Comparison of ENCODE assay signal across 1 cellular context in genomic region chr1:8439015-8439702, GRCh38.
TF ChIP-seq lines count a peak whose summit lies in the region.

No MANE protein-coding gene starts in this region.

TF ChIP-seq in HEK293, 187 proteins besides CTCF, POLR2A, EP300 and RAD21 (continued from another document and continues in another):
- TF ChIP-seq ZNF18 (tag by site-specific recombination; IDR thresholded peaks at IDR 0.05) (peak; percentile 88), ZIC2 (tag by site-specific recombination; IDR thresholded peaks at IDR 0.05) (peak; percentile 97), EGR2 (tag by site-specific recombination; IDR thresholded peaks at IDR 0.05; ENCODE audit: low read depth) (no peak), ZNF169 (tag by site-specific recombination; IDR thresholded peaks at IDR 0.05) (no peak), KLF7 (tag by site-specific recombination; IDR thresholded peaks at IDR 0.05; ENCODE audit: borderline replicate concordance) (peak; percentile 88; the same call in 1 of the 2 replicates), ZNF175 (tag by site-specific recombination; IDR thresholded peaks at IDR 0.05) (no peak), ZNF747 (tag by site-specific recombination; IDR thresholded peaks at IDR 0.05) (no peak), ZSCAN23 (tag by site-specific recombination; IDR thresholded peaks at IDR 0.05) (peak; percentile 84), ZNF501 (tag by site-specific recombination; IDR thresholded peaks at IDR 0.05) (peak; percentile 84), MEIS1 (CRISPR knock-in tag; IDR thresholded peaks at IDR 0.05; ENCODE audit: borderline replicate concordance) (no peak), ZNF366 (tag by site-specific recombination; conservative IDR thresholded peaks at IDR 0.05) (peak; percentile 92), ELK4 (IDR thresholded peaks at IDR 0.05; ENCODE audit: borderline replicate concordance, low read depth, low read length) (no peak), ZBTB44 (tag by site-specific recombination; IDR thresholded peaks at IDR 0.05) (peak; percentile 100), ZBTB17 (tag by site-specific recombination; IDR thresholded peaks at IDR 0.05) (peak; percentile 77), ZNF37A (tag by site-specific recombination; IDR thresholded peaks at IDR 0.05) (no peak), ZNF184 (tag by site-specific recombination; IDR thresholded peaks at IDR 0.05) (no peak), ZNF692 (tag by site-specific recombination; IDR thresholded peaks at IDR 0.05) (peak; percentile 68), ZBTB7A (tag by site-specific recombination; IDR thresholded peaks at IDR 0.05; ENCODE audit: low read depth) (no peak; the same call in 1 of the 2 replicates), ZNF529 (tag by site-specific recombination; IDR thresholded peaks at IDR 0.05; ENCODE audit: insufficient replicate concordance) (no peak), ZNF488 (tag by site-specific recombination; IDR thresholded peaks at IDR 0.05) (peak; percentile 93), ZNF398 (tag by site-specific recombination; IDR thresholded peaks at IDR 0.05) (peak; percentile 27; the same call in 1 of the 2 replicates), ZNF132 (tag by site-specific recombination; IDR thresholded peaks at IDR 0.05; ENCODE audit: borderline replicate concordance) (no peak), ZBTB49 (tag by site-specific recombination; IDR thresholded peaks at IDR 0.05; ENCODE audit: low read depth) (no peak), ZNF148 (tag by site-specific recombination; IDR thresholded peaks at IDR 0.05; ENCODE audit: borderline replicate concordance) (no peak), ZNF580 (tag by site-specific recombination; IDR thresholded peaks at IDR 0.05) (peak; percentile 93), OVOL3 (tag by site-specific recombination; IDR thresholded peaks at IDR 0.05) (peak; percentile 95), ZNF560 (tag by site-specific recombination; IDR thresholded peaks at IDR 0.05; ENCODE audit: borderline replicate concordance) (no peak), ZNF776 (tag by site-specific recombination; IDR thresholded peaks at IDR 0.05; ENCODE audit: borderline replicate concordance) (no peak), ZNF623 (tag by site-specific recombination; IDR thresholded peaks at IDR 0.05) (no peak), ZNF518A (tag by site-specific recombination; conservative IDR thresholded peaks at IDR 0.05; ENCODE audit: low read depth) (no peak), ZNF214 (tag by site-specific recombination; IDR thresholded peaks at IDR 0.05; ENCODE audit: borderline replicate concordance) (no peak), ZNF701 (tag by site-specific recombination; IDR thresholded peaks at IDR 0.05) (no peak), OSR2 (tag by site-specific recombination; IDR thresholded peaks at IDR 0.05) (peak; percentile 99), ZNF157 (tag by site-specific recombination; IDR thresholded peaks at IDR 0.05) (no peak), ZNF350 (tag by site-specific recombination; IDR thresholded peaks at IDR 0.05) (no peak), ZNF654 (tag by site-specific recombination; IDR thresholded peaks at IDR 0.05; ENCODE audit: low read depth) (no peak), ZBTB48 (tag by site-specific recombination; IDR thresholded peaks at IDR 0.05) (no peak), ZNF768 (tag by site-specific recombination; IDR thresholded peaks at IDR 0.05) (no peak), ZBTB20 (tag by site-specific recombination; IDR thresholded peaks at IDR 0.05) (no peak), BCL6B (tag by site-specific recombination; IDR thresholded peaks at IDR 0.05) (no peak; the same call in none of the 2 replicates)
